ENCODE assay signal across 8 cellular contexts in the genomic region with DNA sequence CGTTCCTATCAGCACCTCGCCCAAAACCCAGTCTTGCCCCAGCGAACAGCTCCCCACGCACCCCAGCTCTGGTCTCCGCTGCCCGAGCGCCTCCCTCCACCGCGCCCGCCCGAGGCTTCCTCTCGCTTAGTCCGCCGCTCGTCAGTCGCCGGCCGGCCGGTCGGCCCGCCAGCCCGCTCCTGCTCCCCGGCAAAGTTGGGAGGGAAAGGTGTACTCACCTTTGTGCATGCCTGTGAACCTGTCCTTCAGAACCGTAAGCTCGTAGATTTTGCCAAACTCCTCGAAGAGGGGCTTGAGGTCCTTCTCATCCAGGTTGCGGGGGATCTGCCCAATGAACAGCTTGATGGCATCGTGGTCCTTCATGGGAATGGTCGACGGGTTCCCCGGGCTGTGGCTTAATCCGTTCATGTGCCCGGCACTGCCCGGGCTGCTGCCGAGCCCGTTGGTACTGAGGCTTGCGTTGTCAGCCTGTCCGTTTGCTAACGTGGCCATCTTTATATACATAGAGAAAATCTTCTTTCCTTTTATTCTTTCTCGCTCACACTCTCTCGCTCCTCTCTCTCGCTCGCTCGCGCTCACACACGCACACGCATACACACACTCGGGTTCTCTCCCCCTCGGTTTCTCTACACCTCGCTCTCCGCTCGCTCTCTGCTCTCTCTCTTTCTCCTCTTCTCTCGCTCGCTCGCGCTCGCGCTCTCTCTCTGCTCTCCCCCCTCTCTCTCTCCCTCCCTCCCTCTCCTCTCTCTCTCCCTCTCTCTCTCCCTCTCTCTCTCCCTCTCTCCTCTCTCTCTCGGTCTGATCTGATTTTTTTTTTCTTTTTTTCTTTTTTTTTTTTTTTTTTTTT.
DNase-seq lines count a peak whose midpoint lies in the region; ATAC-seq lines count a peak whose summit lies in the region.

A gene (minus strand): TSS at position 661 of the 847 bp plus-strand sequence.

- no peak within 1 kb of the TSS for H3K27ac ChIP-seq in duodenal mucosa (ENCODE audit: low read depth, low read length)
- no peak within 1 kb of the TSS for H3K27ac ChIP-seq in mucosa of rectum (ENCODE audit: low read depth in 2 of 2, low read length in 2 of 2)

- H3K9ac ChIP-seq in duodenal mucosa (ENCODE audit: low read depth in 1 of 2, low read length in 2 of 2) (no peak within 1 kb of the TSS), mucosa of rectum (ENCODE audit: low read depth in 1 of 2, low read length in 2 of 2) (no peak within 1 kb of the TSS)

- DNase-seq in NCI-H1436 (lab: John Stamatoyannopoulos, UW) (peak; percentile 67), NCI-H1436 treated with DMSO at 0.1 percent for 48 hours (lab: John Stamatoyannopoulos, UW) (no peak), NCI-H524 (lab: John Stamatoyannopoulos, UW) (peak; percentile 72 to 77), NCI-H2196 treated with DMSO at 0.1 percent for 48 hours (lab: John Stamatoyannopoulos, UW; ENCODE audit: unreplicated experiment) (no peak)
- no peak for DNase-seq in activated CD8-positive, alpha-beta memory T cell treated with anti-CD3 and anti-CD28 coated beads for 24 hours

- H3K36me3 ChIP-seq in duodenal mucosa (ENCODE audit: control insufficient read depth in 1 of 2, insufficient read depth in 2 of 2, low read length in 2 of 2) (no peaks in the 10 kb centered on the region), mucosa of rectum (ENCODE audit: control insufficient read depth in 2 of 2, insufficient read depth in 2 of 2, low read length in 2 of 2) (no peaks in the 10 kb centered on the region)

- H3K27me3 ChIP-seq in duodenal mucosa (ENCODE audit: control insufficient read depth in 1 of 2, insufficient read depth in 2 of 2, low read length in 2 of 2) (peaks cover 47 to 48% of the 10 kb centered on the region in 2 donors), mucosa of rectum (ENCODE audit: control insufficient read depth in 2 of 2, insufficient read depth in 2 of 2, low read length in 2 of 2) (peaks cover 17 to 36% of the 10 kb centered on the region in 2 donors)

- H3K4me3 ChIP-seq in duodenal mucosa (ENCODE audit: low read depth in 1 of 2, low read length in 2 of 2): peak within 1 kb of the TSS; percentile 43 to 60
- H3K4me3 ChIP-seq in mucosa of rectum (ENCODE audit: low read length in 2 of 2): peak within 1 kb of the TSS; percentile 47 to 54

- ATAC-seq in HG02571 (IDR thresholded peaks at IDR 0.05; ENCODE audit: unreplicated experiment): no peak

- no peaks in the 10 kb centered on the region for H3K4me1 ChIP-seq in duodenal mucosa (ENCODE audit: control insufficient read depth in 1 of 2, insufficient read depth in 2 of 2, low read length in 2 of 2)
- peaks cover 0 to 2% of the 10 kb centered on the region in 2 donors for H3K4me1 ChIP-seq in mucosa of rectum (ENCODE audit: control insufficient read depth in 2 of 2, insufficient read depth in 2 of 2, low read length in 2 of 2)

- no peaks in the 10 kb centered on the region for H3K9me3 ChIP-seq in duodenal mucosa (ENCODE audit: control insufficient read depth in 1 of 2, low read length in 2 of 2)
- H3K9me3 ChIP-seq in mucosa of rectum (ENCODE audit: control insufficient read depth in 2 of 2, low read length in 2 of 2): no peaks in the 10 kb centered on the region

Comparison
In these comparisons a context has a peak if more than half of its experiments do, and no peak if none do; other contexts are left out.
1. DNase-seq: peak in NCI-H1436 (single experiment) and NCI-H524 (2 of 2); none in NCI-H1436 treated with DMSO at 0.1 percent for 48 hours (single experiment), activated CD8-positive, alpha-beta memory T cell treated with anti-CD3 and anti-CD28 coated beads for 24 hours (single experiment) and NCI-H2196 treated with DMSO at 0.1 percent for 48 hours (single experiment).